In the genomic region with DNA sequence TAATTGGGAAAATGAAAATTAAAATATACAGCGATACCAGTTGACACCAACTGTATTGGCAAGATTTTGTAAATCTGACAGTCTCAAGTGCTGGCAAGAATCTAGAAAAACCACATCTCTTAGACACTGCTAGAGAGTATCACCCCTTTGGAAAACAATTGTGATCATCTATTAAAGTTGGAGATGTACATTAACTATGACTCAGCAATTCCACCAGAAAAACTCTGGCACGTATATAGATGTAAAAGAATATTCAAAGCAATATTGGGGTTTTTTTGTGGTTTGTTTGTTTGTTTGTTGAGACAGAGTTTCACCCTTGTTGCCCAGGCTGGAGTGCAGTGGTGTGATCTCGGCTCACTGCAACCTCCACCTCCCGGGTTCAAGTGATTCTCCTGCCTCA, we compare ENCODE assay signal across 1 cellular context.
TF ChIP-seq lines count a peak whose summit lies in the region.

No MANE protein-coding gene starts in this region.

TF ChIP-seq in HepG2, 621 proteins besides CTCF, POLR2A, EP300 and RAD21 (continued from another document):
- TF ChIP-seq ZNF841 (CRISPR knock-in tag; IDR thresholded peaks at IDR 0.05; ENCODE audit: borderline replicate concordance), result no peak
- TF ChIP-seq ZFP36 (IDR thresholded peaks at IDR 0.05; ENCODE audit: borderline replicate concordance, low read depth, low read length, partially characterized antibody), result no peak
- TF ChIP-seq GATA4 (IDR thresholded peaks at IDR 0.05; ENCODE audit: borderline replicate concordance, low read depth), result no peak
- TF ChIP-seq ZSCAN22 (CRISPR knock-in tag; IDR thresholded peaks at IDR 0.05), result no peak
- no peak for TF ChIP-seq ZNF678 (CRISPR knock-in tag; IDR thresholded peaks at IDR 0.05)
